ENCODE assay signal across 14 cellular contexts in genomic region chr5:78503958-78504357, GRCh38.
DNase-seq lines count a peak whose midpoint lies in the region; ATAC-seq and TF ChIP-seq lines count a peak whose summit lies in the region.
"Had no signal": no experiment of that assay in that cellular context is flagged by ENCODE, and none has a peak within 500 bp of the region (broad histone marks: within the 10 kb centered on the region; RNA-seq: fewer than 3 reads in every experiment).

No MANE protein-coding gene starts in this region.

- TF ChIP-seq CTCF in HEK293 (tag by site-specific recombination; IDR thresholded peaks at IDR 0.05) (no peak), mammary epithelial cell (conservative IDR thresholded peaks at IDR 0.05 in 1 of 2, IDR thresholded peaks at IDR 0.05 in 1 of 2; ENCODE audit: extremely low read depth in 1 of 2, insufficient read depth in 1 of 2, low read depth in 1 of 2, low read length in 2 of 2) (no peak), hepatocyte (IDR thresholded peaks at IDR 0.05; ENCODE audit: poor library complexity) (no peak)

- H3K27ac ChIP-seq in HEK293 (ENCODE audit: extremely low read depth, low read depth, low read length), result no peak overlapping the region
- peak overlapping the region; percentile 96 for H3K27ac ChIP-seq in mammary epithelial cell (ENCODE audit: insufficient read depth, low read depth, low read length)
- peak overlapping the region; percentile 48 for H3K27ac ChIP-seq in hepatocyte
- peak overlapping the region in 11 of 21 experiments; percentile 4 to 75 (median 68) for H3K27ac ChIP-seq in skin epidermis

- H3K4me1 ChIP-seq in HEK293 (ENCODE audit: control insufficient read depth, insufficient read depth, low read length) (peaks cover 49% of the 10 kb centered on the region), mammary epithelial cell (ENCODE audit: insufficient read depth, low read length) (peaks cover 45% of the 10 kb centered on the region), hepatocyte (ENCODE audit: insufficient read depth) (peaks cover 76% of the 10 kb centered on the region)

- dilution Hi-C loops in mammary epithelial cell (cut with HindIII; ENCODE audit: low sequenced_read_pairs), result no loop called here

- H3K4me2 ChIP-seq in mammary epithelial cell (ENCODE audit: insufficient read depth, low read depth, low read length), result no peak overlapping the region
- no peak overlapping the region for H3K4me2 ChIP-seq in hepatocyte
- H3K4me2 ChIP-seq: GM23338 had no signal

- H3K27me3 ChIP-seq in mammary epithelial cell (ENCODE audit: insufficient read depth, low read length) (no peaks in the 10 kb centered on the region), hepatocyte (no peaks in the 10 kb centered on the region)

- H3K9me2 ChIP-seq in hepatocyte (replicated peaks; ENCODE audit: insufficient read depth), result no peaks in the 10 kb centered on the region

- H3K36me3 ChIP-seq in HEK293 (ENCODE audit: control insufficient read depth in 2 of 2, insufficient read depth in 1 of 2, low read length in 2 of 2) (no peaks in the 10 kb centered on the region), mammary epithelial cell (ENCODE audit: insufficient read depth, low read length) (peaks cover 8% of the 10 kb centered on the region), hepatocyte (replicated peaks; ENCODE audit: insufficient read depth, low read depth) (no peaks in the 10 kb centered on the region)

- BruUV-seq in mammary epithelial cell (replicated peaks; lab: Mats Ljungman, UMichigan), result no TSS peak

- H3K9me3 ChIP-seq in HEK293 (ENCODE audit: control insufficient read depth, insufficient read depth, low read depth, low read length) (no peaks in the 10 kb centered on the region), mammary epithelial cell (replicated peaks; ENCODE audit: insufficient read depth, low read length) (no peaks in the 10 kb centered on the region), hepatocyte (ENCODE audit: low read depth) (no peaks in the 10 kb centered on the region)

- H3K4me3 ChIP-seq in HEK293 (ENCODE audit: low read depth, low read length) (no peak overlapping the region), mammary epithelial cell (replicated peaks in 1 of 3; ENCODE audit: insufficient read depth in 1 of 3, low read depth in 2 of 3, low read length in 3 of 3) (no peak overlapping the region), hepatocyte (no peak overlapping the region), skin epidermis (no peak overlapping the region)
- H3K4me3 ChIP-seq: GM23338 had no signal

- DNase-seq in mammary epithelial cell (no peak), hepatocyte (ENCODE audit: low spot score) (no peak), SHP77 treated with DMSO at 0.1 percent for 48 hours (lab: John Stamatoyannopoulos, UW) (no peak), NCI-H446 (lab: John Stamatoyannopoulos, UW) (no peak), NCI-H1930 (lab: John Stamatoyannopoulos, UW) (no peak)
- DNase-seq: activated CD4-positive, alpha-beta T cell treated with anti-CD3 and anti-CD28 coated beads, Interleukin-2, amount 10 ng/mL, durations not matched to agents 7 days and 5 days; activated T-cell treated with anti-CD3 and anti-CD28 coated beads, Interleukin-2, amount 50 U/mL, for 72 hours; naive B cell; NCI-H345; stimulated activated naive CD4-positive, alpha-beta T cell had no signal

- intact Hi-C loops in mammary epithelial cell (cut with micrococcal nuclease), result loop anchor here (2.0 kb wide), 2 partner anchors 15 to 25 kb away; no protein-coding TSS in a partner anchor

- WGBS in mammary epithelial cell (ENCODE audit: low coverage, missing lambda C conversion rate), result 88% methylated on average over 2 of the region's 2 CpGs
- WGBS in hepatocyte (ENCODE audit: low lambda C conversion rate, missing lambda C conversion rate), result 92% methylated on average over 2 of the region's 2 CpGs

- H3K79me2 ChIP-seq in mammary epithelial cell (ENCODE audit: insufficient read depth, low read length) (peaks cover 90% of the 10 kb centered on the region), hepatocyte (peaks cover 56% of the 10 kb centered on the region)

- H3K9ac ChIP-seq in mammary epithelial cell (ENCODE audit: insufficient read depth, low read length), result peak overlapping the region; percentile 74

- ATAC-seq in HG03039 (IDR thresholded peaks at IDR 0.05; ENCODE audit: unreplicated experiment), result no peak
- ATAC-seq: activated T-cell treated with anti-CD3 and anti-CD28 coated beads, Interleukin-2, amount 50 U/mL, for 72 hours had no signal

- H4K20me1 ChIP-seq in mammary epithelial cell (ENCODE audit: insufficient read depth, low read length), result no peaks in the 10 kb centered on the region
- H4K20me1 ChIP-seq in hepatocyte (ENCODE audit: insufficient read depth, poor library complexity, severe bottlenecking), result no peaks in the 10 kb centered on the region

- CTCF ChIA-PET in HEK293 (lab: Yijun Ruan, JAX), result no interaction called here
- CTCF ChIA-PET in mammary epithelial cell (lab: Charles Lee; ENCODE audit: low non-redundant PET), result no interaction called here

- POLR2A ChIA-PET in HEK293 (lab: Yijun Ruan, JAX), result no interaction called here

- in situ Hi-C loops in mammary epithelial cell (cut with MboI; ENCODE audit: low sequenced_read_pairs in 2 of 2), result no loop called here

- H2AFZ ChIP-seq in mammary epithelial cell (ENCODE audit: low read depth, low read length) (no peak overlapping the region), hepatocyte (no peak overlapping the region)
- H2AFZ ChIP-seq: GM23338 had no signal

TF ChIP-seq in HEK293, 187 proteins besides CTCF, POLR2A, EP300 and RAD21:
- 0 out of 2 replicates have a peak, but pooled peaks have one; percentile 7 for TF ChIP-seq ZNF341 (tag by site-specific recombination; IDR thresholded peaks at IDR 0.05; ENCODE audit: low read depth)
- TF ChIP-seq ZNF391 (tag by site-specific recombination; IDR thresholded peaks at IDR 0.05; ENCODE audit: borderline replicate concordance, low read depth), result no peak
- TF ChIP-seq ZBTB48 (tag by site-specific recombination; IDR thresholded peaks at IDR 0.05), result no peak
- no peak for TF ChIP-seq TCF7L2 (IDR thresholded peaks at IDR 0.05; ENCODE audit: borderline replicate concordance, low read depth, low read length)
- no peak for TF ChIP-seq ZNF302 (tag by site-specific recombination; IDR thresholded peaks at IDR 0.05; ENCODE audit: low read depth)
- no peak for TF ChIP-seq ZNF555 (tag by site-specific recombination; conservative IDR thresholded peaks at IDR 0.05)
- no peak for TF ChIP-seq ZNF837 (tag by site-specific recombination; IDR thresholded peaks at IDR 0.05)
- no peak for TF ChIP-seq ZNF23 (tag by site-specific recombination; IDR thresholded peaks at IDR 0.05; ENCODE audit: borderline replicate concordance)
